In the genomic region with DNA sequence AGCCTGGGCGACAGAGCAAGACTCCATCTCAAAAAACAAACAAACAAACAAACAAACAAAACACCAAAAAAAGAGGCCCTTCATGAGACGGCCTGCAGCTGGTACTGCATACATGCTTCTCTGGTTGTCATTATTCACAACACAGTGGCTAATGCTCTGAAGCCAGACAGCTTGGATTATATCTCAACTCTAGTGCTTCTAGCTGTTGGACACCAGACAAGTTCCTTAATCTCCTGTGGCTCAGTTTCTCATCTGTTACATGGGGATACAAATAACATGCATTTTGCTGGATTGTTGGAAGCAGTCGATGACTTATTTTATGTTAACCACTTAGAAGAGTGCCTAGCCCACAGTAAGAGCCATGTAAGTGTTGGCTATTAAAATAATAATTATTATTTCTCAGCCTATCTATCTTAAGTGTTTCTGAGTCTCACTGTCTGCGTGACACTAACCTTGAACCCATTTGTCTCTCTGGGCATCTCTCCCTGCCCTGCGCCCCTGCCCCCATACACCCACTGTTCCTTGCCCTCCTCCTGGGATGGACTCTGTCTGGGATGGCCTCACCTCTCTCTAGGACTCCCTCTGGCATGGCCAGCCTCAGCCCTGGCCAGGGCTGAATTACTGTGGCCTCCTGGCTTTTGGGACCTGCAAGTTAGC, we compare ENCODE assay signal across 1 cellular context.
TF ChIP-seq lines count a peak whose summit lies in the region.

No MANE protein-coding gene starts in this region.

TF ChIP-seq in HepG2, 621 proteins besides CTCF, POLR2A, EP300 and RAD21:
- TF ChIP-seq LCORL (IDR thresholded peaks at IDR 0.05) = no peak
- TF ChIP-seq LCORL (CRISPR knock-in tag; IDR thresholded peaks at IDR 0.05) = 0 out of 2 replicates have a peak, but pooled peaks have one; percentile 58
- TF ChIP-seq TFE3 (CRISPR knock-in tag; IDR thresholded peaks at IDR 0.05) = no peak
- no peak for TF ChIP-seq KLF9 (CRISPR knock-in tag; IDR thresholded peaks at IDR 0.05; ENCODE audit: low read depth)
- TF ChIP-seq ZMYM4 (CRISPR knock-in tag; IDR thresholded peaks at IDR 0.05) = 0 out of 2 replicates have a peak, but pooled peaks have one; percentile 18
- TF ChIP-seq, protein P1, sequence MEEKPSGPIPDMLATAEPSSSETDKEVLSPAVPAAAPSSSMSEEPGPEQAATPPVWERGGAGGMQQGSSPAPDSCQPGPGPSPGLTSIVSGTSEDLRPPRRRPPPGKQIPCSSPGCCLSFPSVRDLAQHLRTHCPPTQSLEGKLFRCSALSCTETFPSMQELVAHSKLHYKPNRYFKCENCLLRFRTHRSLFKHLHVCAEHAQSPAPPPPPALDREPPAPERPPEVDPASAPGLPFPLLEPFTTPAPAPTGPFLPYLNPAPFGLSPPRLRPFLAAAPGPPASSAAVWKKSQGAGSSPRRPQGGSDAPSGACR (CRISPR knock-in tag; IDR thresholded peaks at IDR 0.05) = 0 out of 2 replicates have a peak, but pooled peaks have one; percentile 4
- peak; percentile 55; the same call in 1 of the 2 replicates for TF ChIP-seq ZNF589 (CRISPR knock-in tag; conservative IDR thresholded peaks at IDR 0.05)
- TF ChIP-seq PHF8 (CRISPR knock-in tag; IDR thresholded peaks at IDR 0.05) = 0 out of 2 replicates have a peak, but pooled peaks have one; percentile 4
- TF ChIP-seq ZNF562 (CRISPR knock-in tag; IDR thresholded peaks at IDR 0.05; ENCODE audit: borderline replicate concordance) = no peak
- no peak for TF ChIP-seq FOXP4 (CRISPR knock-in tag; IDR thresholded peaks at IDR 0.05)
- no peak for TF ChIP-seq ZNF737 (CRISPR knock-in tag; IDR thresholded peaks at IDR 0.05; ENCODE audit: borderline replicate concordance)
TF ChIP-seq in HepG2: peak in this region for 5.
